Comparison of ENCODE assay signal across 9 cellular contexts in genomic region chr4:69102668-69103067, GRCh38. TPM values are rescaled to one million over a fixed set of nuclear protein-coding genes. Genes with fewer than 3 reads are reported as not detected.
"Had no signal": no experiment of that assay in that cellular context is flagged by ENCODE, and none has a peak within 500 bp of the region (broad histone marks: within the 10 kb centered on the region; RNA-seq: fewer than 3 reads in every experiment).

No MANE protein-coding gene starts in this region.

RNA-seq across cellular contexts. Expression of gene UGT2B7, which starts 6.4 kb away (rescaled TPM):
- total RNA-seq: activated B cell treated with CpG ODN at 0.5 μM for 24 hours; activated CD4-positive, alpha-beta memory T cell treated with anti-CD3 and anti-CD28 coated beads for 36 hours; activated naive CD4-positive, alpha-beta T cell treated with anti-CD3 and anti-CD28 coated beads for 36 hours; activated naive CD4-positive, alpha-beta T cell treated with anti-CD3 and anti-CD28 coated beads, Interleukin-2, amount 50 U/mL, for 72 hours; activated T-helper 1 cell treated with anti-CD3 and anti-CD28 coated beads, Interleukin-12 subunit alpha, Interleukin-12 subunit beta, Interleukin-2, Interleukin-4 antibody, amounts not matched to agents 30 ng/mL and 10 ng/mL and 1 ng/mL, durations not matched to agents 14 hours and 24 hours and 36 hours; cardiac septum; PC-3; Right ventricle myocardium inferior; T-helper 17 cell had no signal
